Comparison of ENCODE assay signal across 8 cellular contexts in genomic region chr16:46972971-46973456, GRCh38. TPM values are rescaled to one million over a fixed set of nuclear protein-coding genes. Genes with fewer than 3 reads are reported as not detected.
DNase-seq lines count a peak whose midpoint lies in the region; TF ChIP-seq lines count a peak whose summit lies in the region.

No MANE protein-coding gene starts in this region.

- no peaks in the 10 kb centered on the region for H3K9me3 Mint-ChIP-seq in HFFc6

- H3K9ac ChIP-seq in trophoblast cell (ENCODE audit: low read length): peak overlapping the region; percentile 96

- H3K9me3 ChIP-seq in trophoblast cell (ENCODE audit: insufficient read depth, low read depth, low read length): no peaks in the 10 kb centered on the region

- peak overlapping the region; percentile 95 for H4K91ac ChIP-seq in trophoblast cell (ENCODE audit: low read depth, low read length)

- peak overlapping the region; percentile 98 for H4K8ac ChIP-seq in trophoblast cell (ENCODE audit: low read depth, low read length)

- peaks cover 9% of the 10 kb centered on the region for H3K79me2 ChIP-seq in trophoblast cell (ENCODE audit: control insufficient read depth, insufficient read depth, low read length, poor library complexity)

- H3K18ac ChIP-seq in trophoblast cell (ENCODE audit: low read length): peak overlapping the region; percentile 97

- peaks cover 20% of the 10 kb centered on the region for H3K36me3 Mint-ChIP-seq in HFFc6 (ENCODE audit: low read depth)

- peak overlapping the region; percentile 100 for H3K4me3 ChIP-seq in trophoblast cell (ENCODE audit: low read depth, low read length)

- peak overlapping the region; percentile 32 for H2BK12ac ChIP-seq in trophoblast cell (ENCODE audit: low read length)

- peaks cover 13% of the 10 kb centered on the region for H3K79me1 ChIP-seq in trophoblast cell (ENCODE audit: low read length)

- TF ChIP-seq POLR2A in GM15510 (IDR thresholded peaks at IDR 0.05; ENCODE audit: borderline replicate concordance, extremely low read depth, insufficient read length): peak; percentile 51

- peaks cover 29% of the 10 kb centered on the region for H3K4me1 Mint-ChIP-seq in HFFc6 (ENCODE audit: low read depth)

- peak overlapping the region; percentile 96 for H2AFZ ChIP-seq in trophoblast cell (ENCODE audit: insufficient read depth, low read length, poor library complexity)

- peak overlapping the region; percentile 98 for H4K12ac ChIP-seq in trophoblast cell (ENCODE audit: low read depth, low read length)

- peaks cover 9 to 14% of the 10 kb centered on the region in 2 experiments for H3K36me3 ChIP-seq in trophoblast cell (ENCODE audit: control insufficient read depth in 1 of 2, insufficient read depth in 2 of 2, low read length in 2 of 2)

- H3K27me3 ChIP-seq in trophoblast cell (ENCODE audit: insufficient read depth, low read length): no peaks in the 10 kb centered on the region

- peak overlapping the region; percentile 93 for H2BK120ac ChIP-seq in trophoblast cell (ENCODE audit: insufficient read depth, low read length, poor library complexity)

- DNase-seq in HFFc6: no peak
- DNase-seq in NCI-H69 (lab: John Stamatoyannopoulos, UW): peak; percentile 68
- DNase-seq in activated T-helper 9 cell treated with anti-CD3 and anti-CD28 coated beads, Interleukin-2, amount 50 U/mL, for 16 hours (ENCODE audit: low read depth): peak; percentile 39
- DNase-seq in globus pallidus (ENCODE audit: low spot score): peak; percentile 5
- peak; percentile 61 to 73 for DNase-seq in trophoblast cell
- no peak for DNase-seq in DMS153 (lab: John Stamatoyannopoulos, UW)
- no peak for DNase-seq in A172 (ENCODE audit: low spot score)

- H3K14ac ChIP-seq in trophoblast cell (ENCODE audit: low read length): peak overlapping the region; percentile 99

- no peak overlapping the region for H3K23ac ChIP-seq in trophoblast cell (ENCODE audit: low read length)

- peak overlapping the region; percentile 91 for H3K4ac ChIP-seq in trophoblast cell (ENCODE audit: low read depth, low read length)

- peak overlapping the region; percentile 65 for H3K4me2 ChIP-seq in trophoblast cell (ENCODE audit: low read length)

- no peaks in the 10 kb centered on the region for H3K27me3 Mint-ChIP-seq in HFFc6 (ENCODE audit: insufficient read depth)

- H2BK5ac ChIP-seq in trophoblast cell (ENCODE audit: low read depth, low read length, poor library complexity): peak overlapping the region; percentile 96

- no CpG with 5 or more reads among the region's 61 CpGs for WGBS in trophoblast cell (ENCODE audit: extremely low coverage, insufficient coverage, insufficient read length)

- H3K27ac Mint-ChIP-seq in HFFc6: peak overlapping the region; percentile 95

- peak overlapping the region; percentile 89 for H2AK5ac ChIP-seq in trophoblast cell (ENCODE audit: low read length)

- H3K4me1 ChIP-seq in trophoblast cell (ENCODE audit: control insufficient read depth in 1 of 2, insufficient read depth in 2 of 2, low read length in 2 of 2): peaks cover 0 to 6% of the 10 kb centered on the region in 2 experiments

- no peak for TF ChIP-seq CTCF in HFFc6 (IDR thresholded peaks at IDR 0.05)

- peak overlapping the region; percentile 95 for H3K4me3 Mint-ChIP-seq in HFFc6

- H3K27ac ChIP-seq in trophoblast cell (ENCODE audit: low read depth, low read length): peak overlapping the region; percentile 99

RNA-seq across cellular contexts. Expression of gene DNAJA2, which starts 0.5 kb away (rescaled TPM):
- total RNA-seq in HFFc6 (2021; fragmentation: NEBNext Ultra II Directional; extraction: Animal tissue kit (Norgen Biotek cat#: 25700)): 10 to 100 TPM; 64.2 to 80.3 (median 72.5) TPM
- polyA plus RNA-seq in trophoblast cell (2013): 76.0 and 76.3 TPM in 2 replicates
- 125 and 139 TPM in 2 replicates for total RNA-seq in A172 (2014; rRNA removed; shearing (Covaris generic))

Comparison
In these comparisons a context has a peak if more than half of its experiments do, and no peak if none do; other contexts are left out.
1. DNase-seq: peak in NCI-H69 (single experiment), activated T-helper 9 cell treated with anti-CD3 and anti-CD28 coated beads, Interleukin-2, amount 50 U/mL, for 16 hours (single experiment), globus pallidus (single experiment) and trophoblast cell (2 of 2); none in HFFc6 (single experiment), DMS153 (single experiment) and A172 (single experiment).